Comparison of ENCODE assay signal across 20 cellular contexts in genomic region chr20:3446779-3447178, GRCh38.
"Had no signal": no experiment of that assay in that cellular context is flagged by ENCODE, and none has a peak within 500 bp of the region (broad histone marks: within the 10 kb centered on the region; RNA-seq: fewer than 3 reads in every experiment).

No MANE protein-coding gene starts in this region.

- H3K27me3 ChIP-seq: left lung, uterus had no signal

- FAIRE-seq: islet of Langerhans had no signal

- H3K27ac ChIP-seq: left lung, parathyroid adenoma, uterus had no signal

- H3K36me3 ChIP-seq: left lung, uterus had no signal

- ATAC-seq: activated CD8-positive, alpha-beta T cell treated with anti-CD3 and anti-CD28 coated beads for 36 hours; activated T-cell treated with anti-CD3 and anti-CD28 coated beads, Interleukin-2, amount 50 U/mL, for 72 hours; left lung; mucosa of descending colon; naive thymus-derived CD4-positive, alpha-beta T cell; stimulated activated memory B cell treated with anti-CD40 and anti-IgM and Interleukin-4, amounts not matched to agents 10 μg/mL and 1 μg/mL and 100 μg/mL, for 72 hours; T-helper 17 cell; WTC11 had no signal

- DNase-seq: activated CD4-positive, alpha-beta T cell treated with anti-CD3 and anti-CD28 coated beads for 4 hours; activated CD8-positive, alpha-beta memory T cell treated with anti-CD3 and anti-CD28 coated beads, Interleukin-2, amount 50 U/mL, for 4 hours; activated CD8-positive, alpha-beta T cell treated with anti-CD3 and anti-CD28 coated beads for 36 hours; activated gamma-delta T cell; activated naive CD8-positive, alpha-beta T cell treated with anti-CD3 and anti-CD28 coated beads for 36 hours; activated T-cell treated with anti-CD3 and anti-CD28 coated beads, Interleukin-2, amount 50 U/mL, for 72 hours; cortex of kidney; effector memory CD4-positive, alpha-beta T cell; left lung; mammary epithelial cell; mucosa of descending colon; naive thymus-derived CD4-positive, alpha-beta T cell; retina; stimulated activated CD4-positive, alpha-beta T cell treated with anti-CD3 and anti-CD28 coated beads, Interleukin-2, amount 100 ng/mL, for 48 hours; T-helper 17 cell; uterus had no signal

- H3K9me3 ChIP-seq: left lung, mucosa of descending colon, uterus had no signal

- H3K4me3 ChIP-seq: left lung, mucosa of descending colon, uterus had no signal
